ENCODE assay signal across 14 cellular contexts in the genomic region with DNA sequence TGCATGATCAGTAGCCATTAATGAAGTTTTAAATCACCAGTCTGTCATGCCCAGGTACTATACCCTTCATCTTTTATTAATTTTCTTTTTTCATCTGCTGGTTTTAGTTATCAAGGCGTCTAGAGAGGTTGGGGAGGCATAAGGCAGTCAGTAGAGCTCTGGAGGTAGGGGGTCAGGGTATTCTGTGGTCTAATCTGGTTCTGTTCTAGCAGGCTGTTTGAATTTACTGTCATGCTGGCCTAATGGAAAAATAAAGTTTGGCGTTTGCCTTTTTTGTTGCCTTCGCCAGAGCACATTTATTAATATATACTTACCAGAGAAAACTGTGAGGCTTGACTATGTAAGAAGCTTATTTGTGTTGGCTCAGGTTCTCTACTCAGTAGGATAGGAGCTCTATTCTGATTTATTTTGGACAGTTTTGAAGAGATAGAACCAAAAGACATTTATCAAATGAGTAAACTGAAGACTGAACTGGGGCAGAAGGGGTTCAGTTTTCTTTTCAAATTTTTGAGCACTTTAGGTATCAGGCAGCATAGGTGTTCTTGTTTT. TPM values are rescaled to one million over a fixed set of nuclear protein-coding genes. Genes with fewer than 3 reads are reported as not detected.
A peak's percentile ranks its signal among the peaks of the same experiment; 100 is the strongest.
DNase-seq lines count a peak whose midpoint lies in the region; ATAC-seq and TF ChIP-seq lines count a peak whose summit lies in the region.
"Had no signal": no experiment of that assay in that cellular context is flagged by ENCODE, and none has a peak within 500 bp of the region (broad histone marks: within the 10 kb centered on the region; RNA-seq: fewer than 3 reads in every experiment).

No MANE protein-coding gene starts in this region.

- no peak for TF ChIP-seq CTCF in activated B cell treated with CpG ODN at 0.5 μM for 24 hours (IDR thresholded peaks at IDR 0.05)
- no peak for TF ChIP-seq CTCF in thoracic aorta (IDR thresholded peaks at IDR 0.05)
- TF ChIP-seq CTCF in glutamatergic neuron (IDR thresholded peaks at IDR 0.05; ENCODE audit: partially characterized antibody, unreplicated experiment), result no peak

- POLR2A ChIA-PET in activated B cell treated with CpG ODN at 0.5 μM for 24 hours (lab: Charles Lee), result interaction anchor here (2.0 kb wide), 1 partner anchor 46 kb away, joined by 8 read pairs; a partner anchor contains a TSS

- intact Hi-C loops in activated B cell treated with CpG ODN at 0.5 μM for 24 hours (cut with micrococcal nuclease), result loop anchor here (2.0 kb wide), 1 partner anchor 14 kb away; no protein-coding TSS in a partner anchor

- no peak for ATAC-seq in activated T-cell treated with anti-CD3 and anti-CD28 coated beads, Interleukin-2, amount 50 U/mL, for 72 hours (replicated peaks in 1 of 2)
- ATAC-seq in activated B cell treated with CpG ODN at 0.5 μM for 24 hours (ENCODE audit: low read depth) (no peak), thoracic aorta (ENCODE audit: insufficient number of reproducible peaks, low FRiP score, low read depth) (no peak), HG02623 (IDR thresholded peaks at IDR 0.05; ENCODE audit: unreplicated experiment) (no peak)

- H3K36me3 Mint-ChIP-seq in activated T-cell treated with anti-CD3 and anti-CD28 coated beads, Interleukin-2, amount 50 U/mL, for 72 hours (ENCODE audit: insufficient read depth in 2 of 2), result peaks cover 4 to 13% of the 10 kb centered on the region in 2 donors
- H3K36me3 Mint-ChIP-seq in activated B cell treated with CpG ODN at 0.5 μM for 24 hours (ENCODE audit: low read depth) (peaks cover 80% of the 10 kb centered on the region), glutamatergic neuron (ENCODE audit: unreplicated experiment) (no peaks in the 10 kb centered on the region)

- peaks cover 71% of the 10 kb centered on the region for H3K4me1 Mint-ChIP-seq in activated T-cell treated with anti-CD3 and anti-CD28 coated beads, Interleukin-2, amount 50 U/mL, for 72 hours (ENCODE audit: low read depth)
- H3K4me1 Mint-ChIP-seq in activated B cell treated with CpG ODN at 0.5 μM for 24 hours (peaks cover 82% of the 10 kb centered on the region), glutamatergic neuron (ENCODE audit: low read depth, unreplicated experiment) (peaks cover 13% of the 10 kb centered on the region)

- peak overlapping the region in 1 of 2 donors; percentile 31 for H3K4me3 Mint-ChIP-seq in activated T-cell treated with anti-CD3 and anti-CD28 coated beads, Interleukin-2, amount 50 U/mL, for 72 hours
- H3K4me3 Mint-ChIP-seq in activated B cell treated with CpG ODN at 0.5 μM for 24 hours (no peak overlapping the region), glutamatergic neuron (ENCODE audit: unreplicated experiment) (no peak overlapping the region)

- CTCF ChIA-PET in activated B cell treated with CpG ODN at 0.5 μM for 24 hours (lab: Charles Lee), result interaction anchor here (0.8 to 2.0 kb wide), 2 partner anchors 61 to 80 kb away, joined by 4 to 5 read pairs; no protein-coding TSS in a partner anchor

- H3K9me3 ChIP-seq in thoracic aorta, result no peaks in the 10 kb centered on the region

- no peak overlapping the region for H3K4me3 ChIP-seq in thoracic aorta
- H3K4me3 ChIP-seq: SK-N-MC had no signal

- H3K27ac Mint-ChIP-seq in activated T-cell treated with anti-CD3 and anti-CD28 coated beads, Interleukin-2, amount 50 U/mL, for 72 hours, result peak overlapping the region; percentile 90
- H3K27ac Mint-ChIP-seq in activated B cell treated with CpG ODN at 0.5 μM for 24 hours (peak overlapping the region; percentile 41), glutamatergic neuron (ENCODE audit: unreplicated experiment) (no peak overlapping the region)

- DNase-seq in activated T-cell treated with anti-CD3 and anti-CD28 coated beads, Interleukin-2, amount 50 U/mL, for 72 hours, result no peak
- DNase-seq in activated T-cell treated with anti-CD3 and anti-CD28 coated beads, Interleukin-2, amount 50 U/mL, for 1 hour, result no peak
- DNase-seq in activated B cell treated with CpG ODN at 0.5 μM for 24 hours, result no peak
- peak; percentile 38 for DNase-seq in left kidney (ENCODE audit: low read depth, low spot score)
- DNase-seq in thoracic aorta (ENCODE audit: low spot score), result no peak
- no peak for DNase-seq in stimulated activated CD4-positive, alpha-beta T cell treated with anti-CD3 and anti-CD28 coated beads, Interleukin-4, amount 100 ng/mL, for 24 hours
- no peak for DNase-seq in glutamatergic neuron
- DNase-seq: AML-193, erythroblast, kidney, MM.1S had no signal

- H3K36me3 ChIP-seq in thoracic aorta, result no peaks in the 10 kb centered on the region

- no peaks in the 10 kb centered on the region for H3K27me3 Mint-ChIP-seq in activated T-cell treated with anti-CD3 and anti-CD28 coated beads, Interleukin-2, amount 50 U/mL, for 72 hours (ENCODE audit: low read depth)
- H3K27me3 Mint-ChIP-seq in activated B cell treated with CpG ODN at 0.5 μM for 24 hours (no peaks in the 10 kb centered on the region), glutamatergic neuron (ENCODE audit: unreplicated experiment) (no peaks in the 10 kb centered on the region)

- no peaks in the 10 kb centered on the region for H3K27me3 ChIP-seq in thoracic aorta (replicated peaks; ENCODE audit: insufficient read depth)

- H3K9me3 Mint-ChIP-seq in activated T-cell treated with anti-CD3 and anti-CD28 coated beads, Interleukin-2, amount 50 U/mL, for 72 hours, result no peaks in the 10 kb centered on the region
- H3K9me3 Mint-ChIP-seq in activated B cell treated with CpG ODN at 0.5 μM for 24 hours, result peaks cover 2% of the 10 kb centered on the region
- peaks cover 2% of the 10 kb centered on the region for H3K9me3 Mint-ChIP-seq in glutamatergic neuron (ENCODE audit: unreplicated experiment)

- peaks cover 24 to 49% of the 10 kb centered on the region in 2 donors for H3K4me1 ChIP-seq in thoracic aorta (ENCODE audit: control insufficient read depth in 1 of 2, low read depth in 2 of 2)
- H3K4me1 ChIP-seq: parathyroid adenoma had no signal

- peak overlapping the region; percentile 65 to 77 for H3K27ac ChIP-seq in thoracic aorta
- H3K27ac ChIP-seq: parathyroid adenoma had no signal

RNA-seq across cellular contexts. Expression of a gene that starts 46.9 kb away (rescaled TPM):
- 10 to 100 TPM; 32.7 to 44.4 TPM for total RNA-seq in activated T-cell treated with anti-CD3 and anti-CD28 coated beads, Interleukin-2, amount 50 U/mL, for 72 hours
- 170 and 193 TPM in 2 replicates for total RNA-seq in activated B cell treated with CpG ODN at 0.5 μM for 24 hours
- 10 to 100 TPM; 22.2 to 25.6 TPM for total RNA-seq in thoracic aorta
- total RNA-seq in glutamatergic neuron (ENCODE audit: unreplicated experiment), result 60.2 TPM
